In the genomic region with DNA sequence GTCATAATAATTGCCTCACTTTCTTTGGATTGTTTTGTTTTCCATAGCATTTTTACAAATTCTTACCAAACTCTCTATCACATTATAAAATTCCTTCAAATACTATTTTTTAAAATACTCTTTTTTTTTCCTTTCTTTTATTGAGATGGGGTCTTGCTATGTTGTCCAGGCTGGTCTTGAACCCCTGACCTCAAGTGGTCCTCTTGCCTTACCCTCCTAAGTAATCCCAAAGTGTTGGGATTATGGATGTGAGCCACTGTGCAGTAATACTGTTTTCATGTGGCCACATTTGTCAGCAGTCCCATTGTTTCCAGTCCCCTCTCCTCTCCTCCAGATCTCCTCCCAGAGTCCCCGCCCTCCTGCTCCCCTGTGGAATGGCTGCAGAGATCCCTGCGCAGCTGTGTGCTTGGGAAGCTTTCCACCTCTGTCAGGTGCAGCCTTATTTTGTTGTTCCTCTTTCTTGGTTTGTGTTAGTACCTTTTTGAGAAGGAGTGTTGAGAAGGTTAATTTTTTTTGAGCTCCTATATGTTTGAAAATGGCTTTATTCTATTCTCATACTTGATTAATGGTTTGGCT, we compare ENCODE assay signal across 29 cellular contexts.
"Had no signal": no experiment of that assay in that cellular context is flagged by ENCODE, and none has a peak within 500 bp of the region (broad histone marks: within the 10 kb centered on the region; RNA-seq: fewer than 3 reads in every experiment).

No MANE protein-coding gene starts in this region.

- H3K4me2 ChIP-seq: smooth muscle cell had no signal

- H3K36me3 Mint-ChIP-seq: activated naive CD4-positive, alpha-beta T cell treated with anti-CD3 and anti-CD28 coated beads, Interleukin-2, amount 50 U/mL, for 72 hours; stimulated activated memory B cell treated with anti-CD40 and anti-IgM and Interleukin-4, amounts not matched to agents 10 μg/mL and 1 μg/mL and 100 μg/mL, for 72 hours had no signal

- H3K36me3 ChIP-seq: breast epithelium, pancreas, right atrium auricular region, stomach, thyroid gland, upper lobe of left lung had no signal

- H3K27me3 ChIP-seq: breast epithelium, pancreas, right atrium auricular region, thyroid gland, upper lobe of left lung had no signal

- DNase-seq: activated CD4-positive, alpha-beta T cell treated with anti-CD3 and anti-CD28 coated beads, Interleukin-2, amount 50 U/mL, for 1 hour; activated CD8-positive, alpha-beta T cell treated with anti-CD3 and anti-CD28 coated beads, Interleukin-2, amount 10 ng/mL, durations not matched to agents 7 days and 5 days; activated naive CD4-positive, alpha-beta T cell; activated T-cell treated with anti-CD3 and anti-CD28 coated beads for 4 hours; activated T-cell treated with anti-CD3 and anti-CD28 coated beads, Interleukin-2, amount 50 U/mL, for 72 hours; foreskin fibroblast; head of caudate nucleus; hypothalamus; immature natural killer cell; kidney; left colon; mammary epithelial cell; nucleus accumbens; pancreas; stimulated activated CD4-positive, alpha-beta T cell treated with anti-CD3 and anti-CD28 coated beads, Interleukin-1b, Interleukin-23, amount 100 ng/mL, for 48 hours; stimulated activated CD4-positive, alpha-beta T cell treated with anti-CD3 and anti-CD28 coated beads, Interleukin-4, amount 100 ng/mL, for 4 hours; stimulated activated CD8-positive, alpha-beta memory T cell treated with anti-CD3 and anti-CD28 coated beads, Interleukin-4, amount 100 ng/mL, for 48 hours; stomach; thyroid gland; upper lobe of left lung had no signal

- H3K4me1 Mint-ChIP-seq: central memory CD8-positive, alpha-beta T cell; stimulated activated memory B cell treated with anti-CD40 and anti-IgM and Interleukin-4, amounts not matched to agents 10 μg/mL and 1 μg/mL and 100 μg/mL, for 72 hours had no signal

- H3K9me3 ChIP-seq: breast epithelium, pancreas, right atrium auricular region, stomach, thyroid gland, upper lobe of left lung had no signal

- H3K4me3 Mint-ChIP-seq: activated CD8-positive, alpha-beta T cell treated with anti-CD3 and anti-CD28 coated beads, Interleukin-2, amount 10 ng/mL, durations not matched to agents 7 days and 5 days; activated T-cell treated with anti-CD3 and anti-CD28 coated beads, Interleukin-2, amount 50 U/mL, for 72 hours; central memory CD8-positive, alpha-beta T cell; dendritic cell treated with granulocyte-macrophage colony-stimulating factor and Interleukin-4, amounts not matched to agents 40 ng/mL and 50 ng/mL, for 4 days; endodermal cell; immature natural killer cell; stimulated activated memory B cell treated with anti-CD40 and anti-IgM and Interleukin-4, amounts not matched to agents 10 μg/mL and 1 μg/mL and 100 μg/mL, for 72 hours had no signal

- H3K9me3 Mint-ChIP-seq: activated naive CD4-positive, alpha-beta T cell treated with anti-CD3 and anti-CD28 coated beads, Interleukin-2, amount 50 U/mL, for 72 hours; activated T-cell treated with anti-CD3 and anti-CD28 coated beads, Interleukin-2, amount 50 U/mL, for 72 hours; central memory CD8-positive, alpha-beta T cell; dendritic cell treated with granulocyte-macrophage colony-stimulating factor and Interleukin-4, amounts not matched to agents 40 ng/mL and 50 ng/mL, for 4 days; endodermal cell; stimulated activated memory B cell treated with anti-CD40 and anti-IgM and Interleukin-4, amounts not matched to agents 10 μg/mL and 1 μg/mL and 100 μg/mL, for 72 hours had no signal

- H3K4me3 ChIP-seq: breast epithelium, pancreas, right atrium auricular region, smooth muscle cell, stomach, thyroid gland, upper lobe of left lung had no signal

- ATAC-seq: activated CD8-positive, alpha-beta T cell treated with anti-CD3 and anti-CD28 coated beads, Interleukin-2, amount 10 ng/mL, durations not matched to agents 7 days and 5 days; activated naive CD4-positive, alpha-beta T cell treated with anti-CD3 and anti-CD28 coated beads, Interleukin-2, amount 50 U/mL, for 72 hours; activated T-cell treated with anti-CD3 and anti-CD28 coated beads, Interleukin-2, amount 50 U/mL, for 72 hours; esophagus mucosa; left colon; pancreas; stimulated activated memory B cell treated with anti-CD40 and anti-IgM and Interleukin-4, amounts not matched to agents 10 μg/mL and 1 μg/mL and 100 μg/mL, for 72 hours had no signal

- H3K27ac Mint-ChIP-seq: activated CD8-positive, alpha-beta T cell treated with anti-CD3 and anti-CD28 coated beads, Interleukin-2, amount 10 ng/mL, durations not matched to agents 7 days and 5 days; activated naive CD4-positive, alpha-beta T cell treated with anti-CD3 and anti-CD28 coated beads, Interleukin-2, amount 50 U/mL, for 72 hours; activated T-cell treated with anti-CD3 and anti-CD28 coated beads, Interleukin-2, amount 50 U/mL, for 72 hours; dendritic cell treated with granulocyte-macrophage colony-stimulating factor and Interleukin-4, amounts not matched to agents 40 ng/mL and 50 ng/mL, for 4 days; endodermal cell; stimulated activated memory B cell treated with anti-CD40 and anti-IgM and Interleukin-4, amounts not matched to agents 10 μg/mL and 1 μg/mL and 100 μg/mL, for 72 hours had no signal

- H3K27ac ChIP-seq: breast epithelium, pancreas, right atrium auricular region, stomach, thyroid gland, upper lobe of left lung had no signal

- H3K4me1 ChIP-seq: pancreas, right atrium auricular region, stomach, upper lobe of left lung had no signal
